Comparison of ENCODE assay signal across 22 cellular contexts in genomic region chr3:186418601-186419238, GRCh38. TPM values are rescaled to one million over a fixed set of nuclear protein-coding genes. Genes with fewer than 3 reads are reported as not detected.
DNase-seq lines count a peak whose midpoint lies in the region; ATAC-seq and TF ChIP-seq lines count a peak whose summit lies in the region.
"Had no signal": no experiment of that assay in that cellular context is flagged by ENCODE, and none has a peak within 500 bp of the region (broad histone marks: within the 10 kb centered on the region; RNA-seq: fewer than 3 reads in every experiment).

No MANE protein-coding gene starts in this region.

- H3K27ac Mint-ChIP-seq in stimulated activated naive CD8-positive, alpha-beta T cell treated with anti-CD3 and anti-CD28 coated beads, Interleukin-15, amount 100 ng/mL, for 72 hours: no peak overlapping the region
- H3K27ac Mint-ChIP-seq in nephron progenitor cell: no peak overlapping the region
- H3K27ac Mint-ChIP-seq: activated B cell treated with CpG ODN at 0.5 μM for 24 hours; CD4-positive, alpha-beta T cell had no signal

- H3K27me3 ChIP-seq in cardiac muscle cell (no peaks in the 10 kb centered on the region), heart right ventricle (peaks cover 0 to 3% (median 0%) of the 10 kb centered on the region in 7 donors), SK-N-SH (ENCODE audit: insufficient read depth) (no peaks in the 10 kb centered on the region)
- H3K27me3 ChIP-seq: SJCRH30, testis had no signal

- H3K4me2 ChIP-seq in SK-N-SH: peak overlapping the region; percentile 32; the same call in 1 of the 2 replicates

- H3K36me3 ChIP-seq in cardiac muscle cell (no peaks in the 10 kb centered on the region), heart right ventricle (no peaks in the 10 kb centered on the region), SK-N-SH (replicated peaks in 1 of 2; ENCODE audit: control insufficient read depth in 1 of 2, insufficient read depth in 2 of 2, low read length in 1 of 2) (no peaks in the 10 kb centered on the region)
- H3K36me3 ChIP-seq: SJCRH30 had no signal

- H3K36me3 Mint-ChIP-seq in nephron progenitor cell (ENCODE audit: low read depth): no peaks in the 10 kb centered on the region

- CTCF ChIA-PET in SK-N-SH (lab: Yijun Ruan, JAX): interaction anchor here (0.9 to 1.2 kb wide), 2 partner anchors 40 to 121 kb away, joined by 4 read pairs; no protein-coding TSS in a partner anchor

- H3F3A ChIP-seq in SK-N-SH (replicated peaks; ENCODE audit: insufficient read depth): peaks cover 22% of the 10 kb centered on the region

- intact Hi-C loops in heart right ventricle (cut with DNase I): no loop called here

- WGBS in heart right ventricle, 2 donors: 33 to 48% methylated on average over 6 of the region's 6 CpGs
- WGBS in SK-N-SH (ENCODE audit: low lambda C conversion rate): 25% methylated on average over 4 of the region's 6 CpGs

- DNase-seq in cardiac muscle cell (ENCODE audit: low read depth in 1 of 2, low spot score in 1 of 2) (peak in 1 of 2 donors; percentile 62), heart right ventricle (no peak), SK-N-SH (peak; percentile 45), fibroblast of mammary gland (ENCODE audit: low read depth) (peak; percentile 22), nephron progenitor cell (no peak), nucleus accumbens (lab: John Stamatoyannopoulos, UW) (no peak)
- DNase-seq in stimulated activated naive CD8-positive, alpha-beta T cell treated with anti-CD3 and anti-CD28 coated beads, Interleukin-15, amount 100 ng/mL, for 72 hours: no peak
- DNase-seq: activated B cell treated with CpG ODN at 0.5 μM for 24 hours; activated T-cell treated with anti-CD3 and anti-CD28 coated beads, Interleukin-2, amount 50 U/mL, for 48 hours; CD4-positive, alpha-beta T cell; foreskin melanocyte; NCI-H1105; NCI-H2107; NCI-H774; SJCRH30; stimulated activated CD4-positive, alpha-beta T cell treated with anti-CD3 and anti-CD28 coated beads, Interleukin-12 subunit alpha, Interleukin-12 subunit beta, amount 100 ng/mL, for 4 hours; testis had no signal

- POLR2A ChIA-PET in SK-N-SH (lab: Yijun Ruan, JAX): no interaction called here

- H3K27ac ChIP-seq in cardiac muscle cell (peak overlapping the region; percentile 5), heart right ventricle (no peak overlapping the region), SK-N-SH (ENCODE audit: low read depth in 2 of 2, low read length in 1 of 2) (peak overlapping the region in 1 of 2 experiments; percentile 14; a peak in 2 of 4 replicates)
- H3K27ac ChIP-seq: coronary artery, SJCRH30, testis had no signal

- TF ChIP-seq EP300 in SK-N-SH (IDR thresholded peaks at IDR 0.05; ENCODE audit: borderline replicate concordance in 1 of 2, low read depth in 1 of 2, low read length in 1 of 2): no peak

- H3K9ac ChIP-seq in SK-N-SH: no peak overlapping the region

- no peak overlapping the region for H2AFZ ChIP-seq in SK-N-SH (ENCODE audit: low read depth)

- H3K9me3 ChIP-seq in cardiac muscle cell (ENCODE audit: low read depth) (no peaks in the 10 kb centered on the region), heart right ventricle (no peaks in the 10 kb centered on the region), SK-N-SH (no peaks in the 10 kb centered on the region)
- H3K9me3 ChIP-seq: SJCRH30, testis had no signal

- H3K9me2 ChIP-seq in SK-N-SH: no peaks in the 10 kb centered on the region

- H3K4me3 ChIP-seq in cardiac muscle cell (no peak overlapping the region), heart right ventricle (no peak overlapping the region), SK-N-SH (ENCODE audit: low read depth in 2 of 2, low read length in 1 of 2) (no peak overlapping the region), fibroblast of mammary gland (ENCODE audit: control insufficient read depth, low read depth, low read length) (no peak overlapping the region)
- H3K4me3 ChIP-seq: coronary artery, SJCRH30, testis had no signal

- TF ChIP-seq CTCF in cardiac muscle cell (IDR thresholded peaks at IDR 0.05; ENCODE audit: low read depth, low read length) (no peak), heart right ventricle (IDR thresholded peaks at IDR 0.05) (no peak), SK-N-SH (IDR thresholded peaks at IDR 0.05) (no peak), fibroblast of mammary gland (conservative IDR thresholded peaks at IDR 0.05; ENCODE audit: control insufficient read depth, insufficient read depth, low read depth, low read length) (no peak), nephron progenitor cell (IDR thresholded peaks at IDR 0.05) (no peak)

- H3K4me1 Mint-ChIP-seq in stimulated activated naive CD8-positive, alpha-beta T cell treated with anti-CD3 and anti-CD28 coated beads, Interleukin-15, amount 100 ng/mL, for 72 hours: peaks cover 16% of the 10 kb centered on the region
- H3K4me1 Mint-ChIP-seq in nephron progenitor cell: peaks cover 29% of the 10 kb centered on the region

- ATAC-seq in heart right ventricle (no peak), GM21529 (IDR thresholded peaks at IDR 0.05; ENCODE audit: unreplicated experiment) (no peak)
- peak; percentile 27 for ATAC-seq in stimulated activated naive CD8-positive, alpha-beta T cell treated with anti-CD3 and anti-CD28 coated beads, Interleukin-15, amount 100 ng/mL, for 72 hours

- H3K4me3 Mint-ChIP-seq in stimulated activated naive CD8-positive, alpha-beta T cell treated with anti-CD3 and anti-CD28 coated beads, Interleukin-15, amount 100 ng/mL, for 72 hours: no peak overlapping the region
- H3K4me3 Mint-ChIP-seq in nephron progenitor cell: no peak overlapping the region
- H3K4me3 Mint-ChIP-seq: activated B cell treated with CpG ODN at 0.5 μM for 24 hours; CD4-positive, alpha-beta T cell had no signal

- no peak for TF ChIP-seq RAD21 in SK-N-SH (IDR thresholded peaks at IDR 0.05; ENCODE audit: low read length)

- H3K79me2 ChIP-seq in SK-N-SH (ENCODE audit: insufficient read depth): no peaks in the 10 kb centered on the region

- H3K9me3 Mint-ChIP-seq in stimulated activated naive CD8-positive, alpha-beta T cell treated with anti-CD3 and anti-CD28 coated beads, Interleukin-15, amount 100 ng/mL, for 72 hours: no peaks in the 10 kb centered on the region
- H3K9me3 Mint-ChIP-seq in nephron progenitor cell: no peaks in the 10 kb centered on the region
- H3K9me3 Mint-ChIP-seq: activated B cell treated with CpG ODN at 0.5 μM for 24 hours; CD4-positive, alpha-beta T cell had no signal

- peaks cover 27% of the 10 kb centered on the region for H3K27me3 Mint-ChIP-seq in stimulated activated naive CD8-positive, alpha-beta T cell treated with anti-CD3 and anti-CD28 coated beads, Interleukin-15, amount 100 ng/mL, for 72 hours
- H3K27me3 Mint-ChIP-seq in nephron progenitor cell (ENCODE audit: low read depth, poor library complexity): peaks cover 27% of the 10 kb centered on the region
- H3K27me3 Mint-ChIP-seq: activated B cell treated with CpG ODN at 0.5 μM for 24 hours; CD4-positive, alpha-beta T cell had no signal

- H3K4me1 ChIP-seq in cardiac muscle cell (ENCODE audit: low read depth) (peaks cover 19% of the 10 kb centered on the region), heart right ventricle (peaks cover 0 to 13% (median 10%) of the 10 kb centered on the region in 9 donors), SK-N-SH (ENCODE audit: control insufficient read depth in 1 of 2, insufficient read depth in 2 of 2, low read depth in 1 of 2, low read length in 1 of 2) (peaks cover 7 to 10% of the 10 kb centered on the region in 2 experiments; a peak in 3 of 4 replicates)
- H3K4me1 ChIP-seq: SJCRH30 had no signal

- H4K20me1 ChIP-seq in SK-N-SH (ENCODE audit: insufficient read depth): no peaks in the 10 kb centered on the region

TF ChIP-seq in SK-N-SH, 30 proteins besides CTCF, POLR2A, EP300 and RAD21 (continues in another document):
- no peak for TF ChIP-seq FOXM1 (IDR thresholded peaks at IDR 0.05; ENCODE audit: low read depth)
- TF ChIP-seq RXRA (IDR thresholded peaks at IDR 0.05; ENCODE audit: borderline replicate concordance, low read depth): no peak
- TF ChIP-seq IRF3 (IDR thresholded peaks at IDR 0.05; ENCODE audit: low read depth, low read length): no peak
- no peak for TF ChIP-seq NRF1 (IDR thresholded peaks at IDR 0.05; ENCODE audit: low read depth, low read length)
- no peak for TF ChIP-seq RCOR1 (IDR thresholded peaks at IDR 0.05; ENCODE audit: low read length)
- no peak for TF ChIP-seq MEF2A (IDR thresholded peaks at IDR 0.05; ENCODE audit: borderline replicate concordance, low read depth)
- no peak for TF ChIP-seq FOSL2 (IDR thresholded peaks at IDR 0.05; ENCODE audit: borderline replicate concordance, low read depth)
- no peak for TF ChIP-seq JUND (IDR thresholded peaks at IDR 0.05)
- TF ChIP-seq USF2 (IDR thresholded peaks at IDR 0.05; ENCODE audit: borderline replicate concordance, low read depth, low read length): no peak
- no peak for TF ChIP-seq MXI1 (IDR thresholded peaks at IDR 0.05; ENCODE audit: low read depth, low read length)
- TF ChIP-seq EZH2phosphoT487 (IDR thresholded peaks at IDR 0.05; ENCODE audit: borderline replicate concordance, low read depth): no peak
- TF ChIP-seq CHD2 (IDR thresholded peaks at IDR 0.05; ENCODE audit: low read length, partially characterized antibody): no peak
- TF ChIP-seq FOXJ3 (CRISPR knock-in tag; IDR thresholded peaks at IDR 0.05): no peak

RNA-seq across cellular contexts. Expression of gene DGKG, which starts 56.7 kb away (rescaled TPM):
- total RNA-seq in cardiac muscle cell (0.15 and 0.92 TPM in 2 replicates), heart right ventricle (10 to 100 TPM; 14.6 to 75.7 (median 45.4) TPM)
- polyA plus RNA-seq in cardiac muscle cell (0.85 TPM in 1 of 2 replicates, not detected in the other), heart right ventricle (10 to 100 TPM in 1 of 2 donors, 1 to 10 TPM in 1; 7.2 to 12.3 TPM), SK-N-SH (2012; rRNA removed) (0.12 and 0.13 TPM in 2 replicates)
- polyA plus RNA-seq in SK-N-SH (2012; cell fraction: cytosol; rRNA removed): 0.19 and 0.22 TPM in 2 replicates
- polyA plus RNA-seq in SK-N-SH (2012; cell fraction: nucleus; rRNA removed): 0.07 and 0.11 TPM in 2 replicates
- total RNA-seq: CD4-positive, alpha-beta T cell; endothelial cell of umbilical vein; T-helper 2 cell treated with Interferon-gamma antibody and Interleukin-4, amounts not matched to agents 100 ng/mL and 5 ng/mL, for 36 hours had no signal
- polyA plus RNA-seq: endothelial cell of umbilical vein, neural cell had no signal

Comparison
In these comparisons a context has a peak if more than half of its experiments do, and no peak if none do; other contexts are left out.
1. DNase-seq: peak in SK-N-SH (single experiment) and fibroblast of mammary gland (single experiment); none in heart right ventricle (0 of 2), stimulated activated naive CD8-positive, alpha-beta T cell treated with anti-CD3 and anti-CD28 coated beads, Interleukin-15, amount 100 ng/mL, for 72 hours (0 of 2), nephron progenitor cell (single experiment) and nucleus accumbens (0 of 56).